Comparison of ENCODE assay signal across 18 cellular contexts in genomic region chr6:21900730-21901129, GRCh38.
A peak's percentile ranks its signal among the peaks of the same experiment; 100 is the strongest.
DNase-seq lines count a peak whose midpoint lies in the region; ATAC-seq and TF ChIP-seq lines count a peak whose summit lies in the region.
"Had no signal": no experiment of that assay in that cellular context is flagged by ENCODE, and none has a peak within 500 bp of the region (broad histone marks: within the 10 kb centered on the region; RNA-seq: fewer than 3 reads in every experiment).

No MANE protein-coding gene starts in this region.

- CTCF ChIA-PET in mammary epithelial cell (lab: Charles Lee; ENCODE audit: low non-redundant PET) = no interaction called here

- dilution Hi-C loops in mammary epithelial cell (cut with HindIII; ENCODE audit: low sequenced_read_pairs) = no loop called here

- no peak overlapping the region for H3K27ac ChIP-seq in mammary epithelial cell (ENCODE audit: insufficient read depth, low read depth, low read length)
- H3K27ac ChIP-seq in lung (ENCODE audit: low read depth in 1 of 2, low read length in 1 of 2) = no peak overlapping the region
- H3K27ac ChIP-seq in esophagus muscularis mucosa (replicated peaks in 1 of 4) = no peak overlapping the region
- H3K27ac ChIP-seq: parathyroid adenoma, suprapubic skin had no signal

- H4K20me1 ChIP-seq in mammary epithelial cell (ENCODE audit: insufficient read depth, low read length) = no peaks in the 10 kb centered on the region

- peak; percentile 39 for ATAC-seq in lung (ENCODE audit: insufficient read depth, low FRiP score)
- ATAC-seq: activated T-cell treated with anti-CD3 and anti-CD28 coated beads, Interleukin-2, amount 50 U/mL, for 72 hours had no signal

- H3K4me2 ChIP-seq in mammary epithelial cell (ENCODE audit: insufficient read depth, low read depth, low read length) = no peak overlapping the region

- in situ Hi-C loops in Caki2 (cut with HindIII; ENCODE audit: low pct_unique_long_range_greater_than_20kb, low sequenced_read_pairs) (no loop called here), mammary epithelial cell (cut with MboI; ENCODE audit: low sequenced_read_pairs in 2 of 2) (no loop called here)

- no peak for TF ChIP-seq POLR2A in esophagus muscularis mucosa (IDR thresholded peaks at IDR 0.05; ENCODE audit: low read depth)

- no peak overlapping the region for H3K9ac ChIP-seq in mammary epithelial cell (ENCODE audit: insufficient read depth, low read length)
- H3K9ac ChIP-seq: parathyroid adenoma had no signal

- H3K79me2 ChIP-seq in mammary epithelial cell (ENCODE audit: insufficient read depth, low read length) = no peaks in the 10 kb centered on the region
- H3K79me2 ChIP-seq: parathyroid adenoma had no signal

- intact Hi-C loops in mammary epithelial cell (cut with micrococcal nuclease) = no loop called here
- intact Hi-C loops in esophagus muscularis mucosa (cut with DNase I) = no loop called here

- H3K27me3 ChIP-seq in mammary epithelial cell (ENCODE audit: insufficient read depth, low read length) (no peaks in the 10 kb centered on the region), lung (ENCODE audit: control insufficient read depth, insufficient read depth) (no peaks in the 10 kb centered on the region), esophagus muscularis mucosa (no peaks in the 10 kb centered on the region)
- H3K27me3 ChIP-seq: suprapubic skin had no signal

- DNase-seq in Caki2 (ENCODE audit: low read depth) (peak; percentile 32), NCI-H226 (peak; percentile 77), mammary epithelial cell (peak; percentile 66), lung (ENCODE audit: low spot score) (no peak), COLO668 (lab: John Stamatoyannopoulos, UW; ENCODE audit: unreplicated experiment) (no peak), COR-L47 (lab: John Stamatoyannopoulos, UW) (no peak), esophagus muscularis mucosa (ENCODE audit: extremely low spot score) (no peak), GF-D8 (lab: John Stamatoyannopoulos, UW) (no peak)
- DNase-seq: activated CD4-positive, alpha-beta T cell treated with anti-CD3 and anti-CD28 coated beads, Interleukin-2, amount 10 ng/mL, durations not matched to agents 24 days and 14 days; activated T-cell treated with anti-CD3 and anti-CD28 coated beads, Interleukin-2, amount 50 U/mL, for 72 hours; AML-193; amygdala; DND-41; effector CD8-positive, alpha-beta T cell; kidney; stimulated activated CD4-positive, alpha-beta T cell treated with anti-CD3 and anti-CD28 coated beads, Interleukin-15, amount 100 ng/mL, for 24 hours had no signal

- H3K4me3 ChIP-seq in mammary epithelial cell (replicated peaks in 1 of 3; ENCODE audit: insufficient read depth in 1 of 3, low read depth in 2 of 3, low read length in 3 of 3) = no peak overlapping the region
- H3K4me3 ChIP-seq in lung = no peak overlapping the region
- H3K4me3 ChIP-seq in esophagus muscularis mucosa = no peak overlapping the region
- H3K4me3 ChIP-seq: suprapubic skin had no signal

- no TSS peak for BruUV-seq in mammary epithelial cell (replicated peaks; lab: Mats Ljungman, UMichigan)

- no peak overlapping the region for H2AFZ ChIP-seq in mammary epithelial cell (ENCODE audit: low read depth, low read length)
- H2AFZ ChIP-seq: parathyroid adenoma had no signal

- H3K9me3 ChIP-seq in mammary epithelial cell (replicated peaks; ENCODE audit: insufficient read depth, low read length) = no peaks in the 10 kb centered on the region
- no peaks in the 10 kb centered on the region for H3K9me3 ChIP-seq in lung (ENCODE audit: control insufficient read depth in 2 of 2, insufficient read depth in 1 of 2, low read length in 1 of 2)
- no peaks in the 10 kb centered on the region for H3K9me3 ChIP-seq in esophagus muscularis mucosa
- H3K9me3 ChIP-seq: suprapubic skin had no signal

- TF ChIP-seq EP300 in esophagus muscularis mucosa (IDR thresholded peaks at IDR 0.05) = no peak

- no peak for TF ChIP-seq CTCF in mammary epithelial cell (conservative IDR thresholded peaks at IDR 0.05 in 1 of 2, IDR thresholded peaks at IDR 0.05 in 1 of 2; ENCODE audit: extremely low read depth in 1 of 2, insufficient read depth in 1 of 2, low read depth in 1 of 2, low read length in 2 of 2)
- no peak for TF ChIP-seq CTCF in lung (IDR thresholded peaks at IDR 0.05; ENCODE audit: control extremely low read depth, extremely low read depth)
- no peak for TF ChIP-seq CTCF in esophagus muscularis mucosa (IDR thresholded peaks at IDR 0.05)

- no peaks in the 10 kb centered on the region for H3K4me1 ChIP-seq in mammary epithelial cell (ENCODE audit: insufficient read depth, low read length)
- peaks cover 0 to 3% of the 10 kb centered on the region in 2 donors for H3K4me1 ChIP-seq in lung (ENCODE audit: control insufficient read depth in 2 of 2, insufficient read depth in 2 of 2, low read length in 2 of 2)
- no peaks in the 10 kb centered on the region for H3K4me1 ChIP-seq in esophagus muscularis mucosa
- H3K4me1 ChIP-seq: suprapubic skin had no signal

- no peaks in the 10 kb centered on the region for H3K36me3 ChIP-seq in mammary epithelial cell (ENCODE audit: insufficient read depth, low read length)
- no peaks in the 10 kb centered on the region for H3K36me3 ChIP-seq in lung (ENCODE audit: control insufficient read depth in 2 of 2, insufficient read depth in 2 of 2, low read length in 2 of 2)
- no peaks in the 10 kb centered on the region for H3K36me3 ChIP-seq in esophagus muscularis mucosa
- H3K36me3 ChIP-seq: suprapubic skin had no signal

- 71% methylated on average over 2 of the region's 2 CpGs for WGBS in mammary epithelial cell (ENCODE audit: low coverage, missing lambda C conversion rate)
- WGBS in lung, 2 donors = 62 to 83% methylated on average over 2 of the region's 2 CpGs
- 65% methylated on average over 2 of the region's 2 CpGs for WGBS in esophagus muscularis mucosa

Comparison
In these comparisons a context has a peak if more than half of its experiments do, and no peak if none do; other contexts are left out.
1. DNase-seq: peak in Caki2 (single experiment), NCI-H226 (single experiment) and mammary epithelial cell (single experiment); none in lung (single experiment), COLO668 (single experiment), COR-L47 (single experiment), esophagus muscularis mucosa (single experiment) and GF-D8 (single experiment).